ENCODE assay signal across 9 cellular contexts in the genomic region with DNA sequence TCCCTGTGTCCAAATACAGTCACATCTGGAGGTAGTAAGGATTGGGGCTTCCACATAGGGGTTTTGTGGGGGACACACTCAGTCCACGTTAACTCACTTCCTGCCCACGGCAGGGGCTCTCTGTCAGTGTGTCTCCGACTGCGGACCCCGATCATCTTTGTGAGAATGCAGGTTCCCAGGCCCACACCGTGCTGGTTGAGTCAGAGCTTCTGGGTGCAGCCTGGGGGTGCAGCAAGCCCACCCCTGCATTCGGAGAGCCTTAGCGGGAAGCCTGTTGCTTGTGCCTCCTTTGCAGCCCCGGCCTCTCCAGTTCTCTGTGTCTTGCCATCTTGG. TPM values are rescaled to one million over a fixed set of nuclear protein-coding genes. Genes with fewer than 3 reads are reported as not detected.
DNase-seq lines count a peak whose midpoint lies in the region; ATAC-seq and TF ChIP-seq lines count a peak whose summit lies in the region.
"Had no signal": no experiment of that assay in that cellular context is flagged by ENCODE, and none has a peak within 500 bp of the region (broad histone marks: within the 10 kb centered on the region; RNA-seq: fewer than 3 reads in every experiment).

No MANE protein-coding gene starts in this region.

- H3K4me1 Mint-ChIP-seq in activated T-helper 17 cell treated with anti-CD3 and anti-CD28 coated beads, Interleukin-2, amount 50 U/mL, for 72 hours = peaks cover 49% of the 10 kb centered on the region

- H3K27ac ChIP-seq in heart left ventricle = peak overlapping the region in 11 of 12 donors; percentile 17 to 79 (median 57)
- H3K27ac ChIP-seq in mesodermal cell (ENCODE audit: low read depth, low read length, severe bottlenecking) = peak overlapping the region; percentile 58
- peak overlapping the region; percentile 72 to 87 (median 80) for H3K27ac ChIP-seq in upper lobe of left lung

- TF ChIP-seq CTCF in heart left ventricle (IDR thresholded peaks at IDR 0.05) = no peak
- TF ChIP-seq CTCF in upper lobe of left lung (IDR thresholded peaks at IDR 0.05) = no peak

- H3K4me3 ChIP-seq in heart left ventricle (peak overlapping the region in 10 of 12 donors; percentile 9 to 50 (median 30)), mesodermal cell (ENCODE audit: extremely low read depth, insufficient read depth, low read length, poor library complexity, severe bottlenecking) (no peak overlapping the region), upper lobe of left lung (peak overlapping the region in 3 of 4 donors; percentile 17 to 38 (median 32))

- no peak for TF ChIP-seq POLR2A in heart left ventricle (IDR thresholded peaks at IDR 0.05)
- no peak for TF ChIP-seq POLR2A in upper lobe of left lung (IDR thresholded peaks at IDR 0.05)

- ATAC-seq in heart left ventricle (no peak), Right ventricle myocardium superior (ENCODE audit: poor library complexity) (no peak), upper lobe of left lung (ENCODE audit: low FRiP score in 2 of 2) (no peak), GM21526 (IDR thresholded peaks at IDR 0.05; ENCODE audit: low FRiP score, unreplicated experiment) (no peak)
- ATAC-seq in activated T-helper 17 cell treated with anti-CD3 and anti-CD28 coated beads, Interleukin-2, amount 50 U/mL, for 72 hours (replicated peaks) = no peak

- H3K36me3 ChIP-seq in heart left ventricle (peaks cover 0 to 8% (median 0%) of the 10 kb centered on the region in 9 donors), mesodermal cell (ENCODE audit: control insufficient read depth, insufficient read depth, low read length) (peaks cover 11% of the 10 kb centered on the region), upper lobe of left lung (peaks cover 0 to 7% (median 2%) of the 10 kb centered on the region in 4 donors)

- DNase-seq in heart left ventricle (no peak), Right ventricle myocardium superior (no peak), upper lobe of left lung (no peak), hepatic stellate cell (ENCODE audit: low spot score) (no peak), foreskin melanocyte (no peak)
- DNase-seq: MM.1S had no signal

- H3K27me3 Mint-ChIP-seq in activated T-helper 17 cell treated with anti-CD3 and anti-CD28 coated beads, Interleukin-2, amount 50 U/mL, for 72 hours = no peaks in the 10 kb centered on the region

- H3K36me3 Mint-ChIP-seq in activated T-helper 17 cell treated with anti-CD3 and anti-CD28 coated beads, Interleukin-2, amount 50 U/mL, for 72 hours (ENCODE audit: low read depth) = peaks cover 63% of the 10 kb centered on the region

- peak overlapping the region; percentile 88 for H3K4me3 Mint-ChIP-seq in activated T-helper 17 cell treated with anti-CD3 and anti-CD28 coated beads, Interleukin-2, amount 50 U/mL, for 72 hours

- peak overlapping the region; percentile 96 for H3K27ac Mint-ChIP-seq in activated T-helper 17 cell treated with anti-CD3 and anti-CD28 coated beads, Interleukin-2, amount 50 U/mL, for 72 hours

- H3K4me1 ChIP-seq in heart left ventricle (peaks cover 6 to 77% (median 44%) of the 10 kb centered on the region in 12 donors), mesodermal cell (ENCODE audit: control insufficient read depth, insufficient read depth, low read length, poor library complexity, severe bottlenecking) (peaks cover 47% of the 10 kb centered on the region), upper lobe of left lung (peaks cover 66 to 77% (median 70%) of the 10 kb centered on the region in 4 donors)

- H3K27me3 ChIP-seq in heart left ventricle (no peaks in the 10 kb centered on the region), upper lobe of left lung (no peaks in the 10 kb centered on the region)

- H3K9me3 ChIP-seq in heart left ventricle (peaks cover 0 to 12% (median 6%) of the 10 kb centered on the region in 12 donors), mesodermal cell (ENCODE audit: control insufficient read depth, low read length) (peaks cover 10% of the 10 kb centered on the region), upper lobe of left lung (peaks cover 0 to 5% (median 2%) of the 10 kb centered on the region in 4 donors)

- 67 to 80% (median 72%) methylated on average over 9 of the region's 9 CpGs for WGBS in heart left ventricle, 4 donors
- 86 to 91% methylated on average over 9 of the region's 9 CpGs for WGBS in mesodermal cell (ENCODE audit: insufficient coverage in 2 of 2), 2 experiments
- WGBS in upper lobe of left lung, 2 donors = 50 to 65% methylated on average over 6 to 9 of the region's 9 CpGs

- no peak for TF ChIP-seq EP300 in upper lobe of left lung (IDR thresholded peaks at IDR 0.05)

- intact Hi-C loops in heart left ventricle (cut with DNase I) = loop anchor here in 4 of 10 donors (2.0 to 10.0 kb wide), 5 partner anchors 26 to 77 kb away; no protein-coding TSS in a partner anchor
- intact Hi-C loops in Right ventricle myocardium superior (cut with DNase I) = no loop called here

- no peaks in the 10 kb centered on the region for H3K9me3 Mint-ChIP-seq in activated T-helper 17 cell treated with anti-CD3 and anti-CD28 coated beads, Interleukin-2, amount 50 U/mL, for 72 hours

RNA-seq across cellular contexts. Expression of gene HPCAL1, which starts 28.0 kb away (rescaled TPM):
- total RNA-seq in heart left ventricle (10 to 100 TPM; 18.9 to 63.2 (median 40.5) TPM), Right ventricle myocardium superior (34.3 TPM), upper lobe of left lung (100 to 1,000 TPM; 131 to 481 (median 261) TPM)
- 10 to 100 TPM; 30.8 to 42.6 TPM for polyA plus RNA-seq in heart left ventricle
- total RNA-seq in activated T-helper 17 cell treated with anti-CD3 and anti-CD28 coated beads, Interleukin-2, amount 50 U/mL, for 72 hours = 100 to 1,000 TPM in 1 of 2 donors, 10 to 100 TPM in 1; 57.9 to 139 TPM
- 43.1 TPM for polyA plus RNA-seq in mesodermal cell (2013, experiment 1 of 2)
- 37.4 TPM for polyA plus RNA-seq in mesodermal cell (2013, experiment 2 of 2)
